In the genomic region with DNA sequence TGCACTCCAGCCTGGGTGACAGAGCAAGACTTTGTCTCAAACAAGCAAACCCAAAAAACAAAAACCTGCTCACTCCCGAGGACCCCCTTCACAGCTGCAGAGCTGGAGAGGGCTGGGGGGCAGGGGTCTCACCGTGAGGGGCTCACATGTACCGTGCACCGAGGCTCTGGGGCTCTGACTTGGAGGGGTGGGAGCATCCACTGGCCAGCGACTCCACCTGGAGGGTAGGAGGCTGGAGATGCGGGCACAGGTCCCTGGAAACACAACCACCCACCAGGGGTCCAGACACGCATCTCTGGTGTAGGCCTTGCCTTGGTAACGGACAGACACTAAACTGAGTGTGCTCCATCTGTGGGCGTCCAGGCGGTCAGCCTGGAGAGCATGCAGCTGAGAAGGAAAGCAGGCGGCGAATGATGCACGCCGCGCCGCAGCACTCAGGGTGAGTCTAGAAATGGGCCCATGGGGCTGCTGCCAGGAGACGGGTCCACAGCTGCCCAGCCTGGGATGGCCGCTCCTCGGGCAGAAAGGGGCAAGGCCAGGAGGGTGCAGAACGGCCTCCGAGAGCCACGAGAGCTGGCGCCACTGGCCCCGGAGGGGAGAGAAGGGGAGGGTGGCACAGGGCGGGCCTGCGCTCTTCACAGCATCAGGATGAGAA, we compare ENCODE assay signal across 18 cellular contexts.
"Had no signal": no experiment of that assay in that cellular context is flagged by ENCODE, and none has a peak within 500 bp of the region (broad histone marks: within the 10 kb centered on the region; RNA-seq: fewer than 3 reads in every experiment).

No MANE protein-coding gene starts in this region.

- DNase-seq: cortex of kidney; dorsolateral prefrontal cortex; effector memory CD4-positive, alpha-beta T cell; gastrocnemius medialis; islet precursor cell; mesenchymal stem cell; midbrain; naive B cell; small intestine; stimulated activated CD4-positive, alpha-beta T cell treated with anti-CD3 and anti-CD28 coated beads, Interleukin-2, amount 100 ng/mL, for 48 hours; stimulated activated naive CD4-positive, alpha-beta T cell treated with Interleukin-2 at 50 U/mL for 16 hours; trophoblast cell had no signal

- H3K4me3 Mint-ChIP-seq: naive B cell, nephron had no signal

- H3K27me3 ChIP-seq: dorsolateral prefrontal cortex, esophagus muscularis mucosa, gastrocnemius medialis, left lung, neutrophil had no signal

- H3K27ac Mint-ChIP-seq: naive B cell, nephron had no signal

- H3K27me3 Mint-ChIP-seq: naive B cell had no signal

- H3K4me1 ChIP-seq: esophagus muscularis mucosa, gastrocnemius medialis, left lung had no signal

- H3K9me3 ChIP-seq: gastrocnemius medialis had no signal

- H3K4me3 ChIP-seq: dorsolateral prefrontal cortex, esophagus muscularis mucosa, gastrocnemius medialis, left lung, lung had no signal

- H3K27ac ChIP-seq: dorsolateral prefrontal cortex, epithelial cell of prostate, esophagus muscularis mucosa, gastrocnemius medialis, left lung, neutrophil had no signal

- ATAC-seq: gastrocnemius medialis, left lung had no signal
